11 cellular contexts compared by ENCODE assay signal in the genomic region with DNA sequence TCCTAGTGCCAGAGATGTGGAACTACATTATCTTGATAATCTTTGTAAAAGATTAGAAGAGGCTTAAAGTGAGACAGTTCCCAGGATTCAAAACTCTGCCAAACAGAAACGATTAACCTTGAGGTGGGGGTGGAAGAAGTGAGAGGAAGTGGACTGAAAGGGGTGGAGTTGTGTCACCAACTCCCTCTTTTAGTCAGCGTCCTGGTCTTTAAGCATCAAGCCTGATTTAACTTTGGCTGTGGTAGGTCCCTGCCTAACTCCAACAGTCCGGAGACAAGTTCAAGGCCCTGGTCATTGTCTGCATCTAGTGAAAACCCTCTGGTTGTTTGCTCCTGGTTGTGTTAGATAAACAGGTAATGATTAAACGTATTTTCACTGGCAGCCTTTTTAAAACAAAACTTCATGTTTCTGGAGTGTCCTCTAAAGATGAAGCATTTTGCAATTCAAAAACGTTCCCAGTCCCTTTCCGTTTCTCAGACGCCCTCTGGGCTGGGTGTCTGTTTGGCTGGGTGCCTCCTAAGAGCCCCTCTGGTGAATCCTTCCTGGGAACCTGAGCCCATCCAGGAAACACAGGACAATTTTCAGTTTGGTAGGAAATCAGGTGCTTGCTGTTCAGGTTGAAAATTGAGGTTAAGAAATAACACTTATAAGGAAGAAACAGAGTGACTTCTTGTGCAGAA.
DNase-seq lines count a peak whose midpoint lies in the region; ATAC-seq and TF ChIP-seq lines count a peak whose summit lies in the region.
"Had no signal": no experiment of that assay in that cellular context is flagged by ENCODE, and none has a peak within 500 bp of the region (broad histone marks: within the 10 kb centered on the region; RNA-seq: fewer than 3 reads in every experiment).

No MANE protein-coding gene starts in this region.

- H3K4me3 ChIP-seq in ACC112 (ENCODE audit: low read depth, low read length) = no peak overlapping the region
- H3K4me3 ChIP-seq in CD8-positive, alpha-beta T cell (ENCODE audit: low read depth, low read length) = no peak overlapping the region
- H3K4me3 ChIP-seq: SJCRH30, thoracic aorta had no signal

- TF ChIP-seq CTCF in VCaP (conservative IDR thresholded peaks at IDR 0.05) = no peak
- TF ChIP-seq CTCF in CD8-positive, alpha-beta T cell (IDR thresholded peaks at IDR 0.05) = no peak

- no peak overlapping the region for H3K27ac Mint-ChIP-seq in CD8-positive, alpha-beta T cell

- CTCF ChIA-PET in CD8-positive, alpha-beta T cell (lab: Charles Lee) = no interaction called here

- peaks cover 17% of the 10 kb centered on the region for H3K4me1 ChIP-seq in ACC112 (ENCODE audit: control insufficient read depth, insufficient read depth, low read length, unreplicated experiment)
- H3K4me1 ChIP-seq in CD8-positive, alpha-beta T cell (ENCODE audit: insufficient read depth, low read length) = no peaks in the 10 kb centered on the region

- peaks cover 37% of the 10 kb centered on the region for H3K4me1 Mint-ChIP-seq in CD8-positive, alpha-beta T cell (ENCODE audit: low read depth)

- H3K36me3 ChIP-seq in ACC112 (ENCODE audit: insufficient read depth, low read length) (no peaks in the 10 kb centered on the region), KOPT-K1 (ENCODE audit: insufficient read depth, low read length) (no peaks in the 10 kb centered on the region)
- H3K36me3 ChIP-seq in CD8-positive, alpha-beta T cell (ENCODE audit: insufficient read depth, low read length) = no peaks in the 10 kb centered on the region
- H3K36me3 ChIP-seq: SJCRH30, thoracic aorta had no signal

- H3K27me3 Mint-ChIP-seq in CD8-positive, alpha-beta T cell (ENCODE audit: low read depth) = no peaks in the 10 kb centered on the region

- POLR2A ChIA-PET in CD8-positive, alpha-beta T cell (lab: Charles Lee) = no interaction called here

- ATAC-seq in HG02884 (IDR thresholded peaks at IDR 0.05; ENCODE audit: unreplicated experiment) = no peak
- ATAC-seq in CD8-positive, alpha-beta T cell = no peak

- H3K27ac ChIP-seq in ACC112 (ENCODE audit: low read depth, low read length) (peak overlapping the region; percentile 33; the same call in 1 of the 2 replicates), KOPT-K1 (ENCODE audit: low read depth, low read length, poor library complexity, severe bottlenecking) (peak overlapping the region; percentile 87), VCaP (peak overlapping the region; percentile 65)
- H3K27ac ChIP-seq in CD8-positive, alpha-beta T cell (ENCODE audit: low read depth, low read length) = no peak overlapping the region
- H3K27ac ChIP-seq: SJCRH30, thoracic aorta had no signal

- peak overlapping the region; percentile 52 for H2AFZ ChIP-seq in ACC112 (ENCODE audit: low read length, unreplicated experiment)

- H3K79me2 ChIP-seq in ACC112 (ENCODE audit: control insufficient read depth, insufficient read depth, low read length, unreplicated experiment) = no peaks in the 10 kb centered on the region

- H3K36me3 Mint-ChIP-seq in CD8-positive, alpha-beta T cell = no peaks in the 10 kb centered on the region

- H3K9me3 ChIP-seq in KOPT-K1 (ENCODE audit: insufficient read depth, low read length, poor library complexity, severe bottlenecking) = no peaks in the 10 kb centered on the region
- H3K9me3 ChIP-seq in CD8-positive, alpha-beta T cell (ENCODE audit: low read length) = no peaks in the 10 kb centered on the region
- H3K9me3 ChIP-seq: SJCRH30, thoracic aorta had no signal

- DNase-seq in kidney tubule cell (ENCODE audit: low spot score) (peak; percentile 47), COLO668 (lab: John Stamatoyannopoulos, UW; ENCODE audit: unreplicated experiment) (no peak), NK-92 (lab: John Stamatoyannopoulos, UW; ENCODE audit: unreplicated experiment) (no peak)
- no peak for DNase-seq in CD8-positive, alpha-beta T cell
- DNase-seq: SJCRH30; stimulated activated CD4-positive, alpha-beta T cell treated with anti-CD3 and anti-CD28 coated beads, Interleukin-4, amount 100 ng/mL, for 4 hours had no signal

- no peak overlapping the region for H3K4me3 Mint-ChIP-seq in CD8-positive, alpha-beta T cell

- H3K27me3 ChIP-seq in ACC112 (ENCODE audit: insufficient read depth, low read length) = no peaks in the 10 kb centered on the region
- no peaks in the 10 kb centered on the region for H3K27me3 ChIP-seq in CD8-positive, alpha-beta T cell (ENCODE audit: insufficient read depth, low read length)
- H3K27me3 ChIP-seq: SJCRH30 had no signal

- H3K9me3 Mint-ChIP-seq in CD8-positive, alpha-beta T cell = no peaks in the 10 kb centered on the region

- intact Hi-C loops in CD8-positive, alpha-beta T cell (cut with DNase I, micrococcal nuclease) = no loop called here
